In the genomic region with DNA sequence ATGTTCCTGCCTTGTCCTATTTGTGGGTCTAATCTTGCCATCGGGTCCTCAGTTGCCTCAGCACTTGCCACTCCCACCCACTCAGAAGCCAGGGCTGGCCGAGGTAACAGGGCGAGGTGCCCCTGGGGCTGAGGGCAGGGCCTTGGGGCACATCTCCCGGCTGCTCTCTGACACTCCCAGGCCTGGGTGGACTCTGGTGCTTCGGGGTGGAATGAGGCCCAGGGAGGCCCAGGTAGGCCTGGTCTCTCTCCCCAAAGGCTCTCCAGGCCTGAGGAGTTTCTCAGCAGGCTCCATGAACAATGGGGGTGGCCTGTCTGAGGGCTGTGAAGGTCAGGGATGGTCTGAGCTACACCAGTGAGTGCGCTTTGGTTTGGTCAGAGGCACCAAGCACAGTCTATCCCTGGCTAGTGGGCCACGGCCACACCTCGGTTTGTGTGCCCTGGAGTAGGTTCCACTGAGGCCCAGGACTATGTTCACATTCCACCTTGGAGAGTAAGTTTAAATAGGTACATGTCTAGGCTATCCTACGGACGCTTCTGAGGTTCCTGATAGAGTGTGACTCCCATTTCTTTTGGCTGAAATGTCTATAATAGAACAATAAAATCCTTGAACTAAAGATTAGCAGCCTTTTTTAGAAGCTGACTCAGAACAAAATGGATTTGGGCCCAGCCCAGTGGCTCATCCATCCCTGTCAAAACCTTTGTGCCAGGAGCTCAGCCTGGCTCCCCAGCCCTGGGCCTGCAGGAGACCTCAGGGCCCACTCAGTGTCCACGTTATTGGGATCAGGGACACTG, we compare ENCODE assay signal across 25 cellular contexts.
"Had no signal": no experiment of that assay in that cellular context is flagged by ENCODE, and none has a peak within 500 bp of the region (broad histone marks: within the 10 kb centered on the region; RNA-seq: fewer than 3 reads in every experiment).

No MANE protein-coding gene starts in this region.

- H3K9me3 ChIP-seq: body of pancreas, colonic mucosa, left ventricle myocardium inferior, pancreas, prostate gland, SK-N-SH, testis had no signal

- H3K36me3 ChIP-seq: colonic mucosa, left ventricle myocardium inferior, pancreas, prostate gland had no signal

- H3K4me1 ChIP-seq: body of pancreas, colonic mucosa, left ventricle myocardium inferior, pancreas, prostate gland had no signal

- H3K27me3 ChIP-seq: body of pancreas, colonic mucosa, pancreas, testis had no signal

- DNase-seq: activated CD4-positive, alpha-beta memory T cell treated with anti-CD3 and anti-CD28 coated beads for 36 hours; activated CD4-positive, alpha-beta T cell treated with anti-CD3 and anti-CD28 coated beads, Interleukin-2, amount 10 ng/mL, durations not matched to agents 24 days and 14 days; activated CD4-positive, CD25-positive, alpha-beta regulatory T cell treated with anti-CD3 and anti-CD28 coated beads, Interleukin-2, amount 50 U/mL, for 72 hours; activated CD8-positive, alpha-beta memory T cell treated with anti-CD3 and anti-CD28 coated beads, Interleukin-2, amount 50 U/mL, for 48 hours; activated naive CD8-positive, alpha-beta T cell treated with anti-CD3 and anti-CD28 coated beads, Interleukin-2, amount 50 U/mL, for 24 hours; activated T-cell treated with anti-CD3 and anti-CD28 coated beads, Interleukin-2, amount 50 U/mL, for 24 hours; body of pancreas; cerebellar nuclear complex; colonic mucosa; effector memory CD4-positive, alpha-beta T cell; foreskin melanocyte; left ventricle myocardium inferior; mesendoderm; natural killer cell; pancreas; right cardiac atrium; SK-N-SH; stimulated activated CD4-positive, alpha-beta T cell treated with anti-CD3 and anti-CD28 coated beads, Interleukin-2, amount 100 ng/mL, for 48 hours; stimulated activated naive CD4-positive, alpha-beta T cell treated with Interleukin-2 at 50 U/mL for 16 hours; T-helper 17 cell; T1000; testis had no signal

- ATAC-seq: activated naive CD8-positive, alpha-beta T cell treated with anti-CD3 and anti-CD28 coated beads, Interleukin-2, amount 50 U/mL, for 24 hours; activated T-helper 17 cell treated with anti-CD3 and anti-CD28 coated beads, Interleukin-2, amount 50 U/mL, for 72 hours; body of pancreas; natural killer cell; pancreas; T-helper 17 cell had no signal

- H3K4me3 ChIP-seq: body of pancreas, colonic mucosa, left ventricle myocardium inferior, lung, pancreas, prostate gland, testis had no signal

- H3K27ac ChIP-seq: body of pancreas, colonic mucosa, left ventricle myocardium inferior, pancreas, testis had no signal
